In the genomic region with DNA sequence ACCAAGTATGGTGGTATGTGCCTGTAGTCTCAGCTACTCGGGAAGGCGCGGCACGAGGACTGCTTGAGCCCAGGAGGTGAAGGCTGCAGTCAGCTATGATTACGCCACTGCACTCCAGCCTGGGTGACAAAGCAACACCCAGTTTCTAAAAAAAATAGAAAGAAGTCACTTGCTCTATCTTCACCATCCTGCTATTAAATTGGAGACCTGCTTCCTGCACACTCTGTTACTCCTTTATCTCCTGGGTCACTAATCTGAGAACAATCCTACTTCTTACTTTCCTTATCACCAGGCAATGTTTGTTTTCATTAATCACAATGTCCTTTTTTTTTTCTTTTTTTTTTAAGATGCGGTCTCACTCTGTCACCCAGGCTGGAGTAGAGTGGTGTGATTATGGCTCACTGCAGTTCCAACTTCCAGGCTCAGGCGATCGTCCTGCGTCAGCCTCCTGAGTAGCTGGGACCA, we compare ENCODE assay signal across 1 cellular context.
TF ChIP-seq lines count a peak whose summit lies in the region.

No MANE protein-coding gene starts in this region.

TF ChIP-seq in K562, 482 proteins besides CTCF, POLR2A, EP300 and RAD21 (continued from another document and continues in another):
- TF ChIP-seq FOXA3 (CRISPR knock-in tag; conservative IDR thresholded peaks at IDR 0.05 in 1 of 2, IDR thresholded peaks at IDR 0.05 in 1 of 2) (peak in 1 of 2 experiments; percentile 60; a peak in 1 of 4 replicates), CXXC5 (CRISPR knock-in tag; IDR thresholded peaks at IDR 0.05) (0 out of 2 replicates have a peak, but pooled peaks have one; percentile 0), SNIP1 (IDR thresholded peaks at IDR 0.05; ENCODE audit: low read depth) (no peak), ZKSCAN1 (IDR thresholded peaks at IDR 0.05; ENCODE audit: low read depth, low read length) (no peak), NCOR1 (IDR thresholded peaks at IDR 0.05) (0 out of 2 replicates have a peak, but pooled peaks have one; percentile 9), ZFPM2 (CRISPR knock-in tag; IDR thresholded peaks at IDR 0.05) (no peak), ZNF384 (IDR thresholded peaks at IDR 0.05; ENCODE audit: low read depth, low read length) (peak; percentile 80), ZNF764 (CRISPR knock-in tag; IDR thresholded peaks at IDR 0.05; ENCODE audit: low read depth) (no peak), MTF1 (CRISPR knock-in tag; IDR thresholded peaks at IDR 0.05; ENCODE audit: borderline replicate concordance) (no peak), RBBP5 (IDR thresholded peaks at IDR 0.05; ENCODE audit: borderline replicate concordance, insufficient read depth, low read length, poor library complexity, severe bottlenecking) (no peak), TRIM28 (IDR thresholded peaks at IDR 0.05) (no peak), PML (IDR thresholded peaks at IDR 0.05; ENCODE audit: low read length) (peak; percentile 26; the same call in 1 of the 2 replicates), ZNF695 (CRISPR knock-in tag; IDR thresholded peaks at IDR 0.05) (no peak), ARNT (IDR thresholded peaks at IDR 0.05) (no peak), CTBP1 (IDR thresholded peaks at IDR 0.05; ENCODE audit: borderline replicate concordance) (no peak; the same call in 1 of the 2 replicates), ZNF717 (CRISPR knock-in tag; IDR thresholded peaks at IDR 0.05) (no peak), KDM1A (IDR thresholded peaks at IDR 0.05) (peak; percentile 67 to 68), NELFE (IDR thresholded peaks at IDR 0.05; ENCODE audit: insufficient read depth, insufficient read length) (no peak), ZNF79 (CRISPR knock-in tag; IDR thresholded peaks at IDR 0.05; ENCODE audit: low read depth) (no peak), ELF1 (tag; IDR thresholded peaks at IDR 0.05) (no peak), KAT7 (CRISPR knock-in tag; IDR thresholded peaks at IDR 0.05; ENCODE audit: borderline replicate concordance) (no peak), ARID1B (IDR thresholded peaks at IDR 0.05) (peak; percentile 61; the same call in 1 of the 2 replicates), ETV6 (IDR thresholded peaks at IDR 0.05; ENCODE audit: borderline replicate concordance in 1 of 2, low read depth in 2 of 2, low read length in 1 of 2) (no peak), ETV6 (CRISPR knock-in tag; IDR thresholded peaks at IDR 0.05; ENCODE audit: borderline replicate concordance) (no peak), DDX20 (tag; IDR thresholded peaks at IDR 0.05; ENCODE audit: low read depth) (no peak), ZNF408 (CRISPR knock-in tag; IDR thresholded peaks at IDR 0.05; ENCODE audit: low read depth) (no peak), RCOR1 (IDR thresholded peaks at IDR 0.05; ENCODE audit: borderline replicate concordance in 1 of 2, low read depth in 2 of 2, low read length in 2 of 2) (peak in 1 of 2 experiments; percentile 92; a peak in 1 of 4 replicates), EWSR1 (IDR thresholded peaks at IDR 0.05; ENCODE audit: borderline replicate concordance, low read depth, partially characterized antibody) (no peak), JUNB (CRISPR knock-in tag; conservative IDR thresholded peaks at IDR 0.05) (no peak), MAZ (CRISPR knock-in tag; conservative IDR thresholded peaks at IDR 0.05 in 1 of 2, IDR thresholded peaks at IDR 0.05 in 1 of 2) (no peak), CEBPB (tag; IDR thresholded peaks at IDR 0.05) (peak; percentile 77), LARP7 (IDR thresholded peaks at IDR 0.05) (no peak), BHLHE40 (IDR thresholded peaks at IDR 0.05; ENCODE audit: low read length) (0 out of 2 replicates have a peak, but pooled peaks have one; percentile 47), MEIS2 (IDR thresholded peaks at IDR 0.05; ENCODE audit: partially characterized antibody) (peak; percentile 68), RBM39 (optimal IDR thresholded peaks at IDR 0.05; ENCODE audit: low read depth, low read length) (no peak), ZEB2 (IDR thresholded peaks at IDR 0.05) (no peak), PHB2 (IDR thresholded peaks at IDR 0.05; ENCODE audit: low read depth) (no peak), RFX5 (IDR thresholded peaks at IDR 0.05; ENCODE audit: low read depth, low read length) (no peak), FOSL1 (tag; conservative IDR thresholded peaks at IDR 0.05) (peak; percentile 43; the same call in 1 of the 2 replicates), CBFA2T3 (IDR thresholded peaks at IDR 0.05) (peak; percentile 74), XRCC3 (IDR thresholded peaks at IDR 0.05) (no peak)
- TF ChIP-seq, protein P1, sequence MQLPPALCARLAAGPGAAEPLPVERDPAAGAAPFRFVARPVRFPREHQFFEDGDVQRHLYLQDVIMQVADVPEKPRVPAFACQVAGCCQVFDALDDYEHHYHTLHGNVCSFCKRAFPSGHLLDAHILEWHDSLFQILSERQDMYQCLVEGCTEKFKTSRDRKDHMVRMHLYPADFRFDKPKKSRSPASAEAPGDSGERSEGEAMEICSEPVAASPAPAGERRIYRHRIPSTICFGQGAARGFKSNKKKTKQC (CRISPR knock-in tag; IDR thresholded peaks at IDR 0.05), result no peak
- TF ChIP-seq, protein P2, sequence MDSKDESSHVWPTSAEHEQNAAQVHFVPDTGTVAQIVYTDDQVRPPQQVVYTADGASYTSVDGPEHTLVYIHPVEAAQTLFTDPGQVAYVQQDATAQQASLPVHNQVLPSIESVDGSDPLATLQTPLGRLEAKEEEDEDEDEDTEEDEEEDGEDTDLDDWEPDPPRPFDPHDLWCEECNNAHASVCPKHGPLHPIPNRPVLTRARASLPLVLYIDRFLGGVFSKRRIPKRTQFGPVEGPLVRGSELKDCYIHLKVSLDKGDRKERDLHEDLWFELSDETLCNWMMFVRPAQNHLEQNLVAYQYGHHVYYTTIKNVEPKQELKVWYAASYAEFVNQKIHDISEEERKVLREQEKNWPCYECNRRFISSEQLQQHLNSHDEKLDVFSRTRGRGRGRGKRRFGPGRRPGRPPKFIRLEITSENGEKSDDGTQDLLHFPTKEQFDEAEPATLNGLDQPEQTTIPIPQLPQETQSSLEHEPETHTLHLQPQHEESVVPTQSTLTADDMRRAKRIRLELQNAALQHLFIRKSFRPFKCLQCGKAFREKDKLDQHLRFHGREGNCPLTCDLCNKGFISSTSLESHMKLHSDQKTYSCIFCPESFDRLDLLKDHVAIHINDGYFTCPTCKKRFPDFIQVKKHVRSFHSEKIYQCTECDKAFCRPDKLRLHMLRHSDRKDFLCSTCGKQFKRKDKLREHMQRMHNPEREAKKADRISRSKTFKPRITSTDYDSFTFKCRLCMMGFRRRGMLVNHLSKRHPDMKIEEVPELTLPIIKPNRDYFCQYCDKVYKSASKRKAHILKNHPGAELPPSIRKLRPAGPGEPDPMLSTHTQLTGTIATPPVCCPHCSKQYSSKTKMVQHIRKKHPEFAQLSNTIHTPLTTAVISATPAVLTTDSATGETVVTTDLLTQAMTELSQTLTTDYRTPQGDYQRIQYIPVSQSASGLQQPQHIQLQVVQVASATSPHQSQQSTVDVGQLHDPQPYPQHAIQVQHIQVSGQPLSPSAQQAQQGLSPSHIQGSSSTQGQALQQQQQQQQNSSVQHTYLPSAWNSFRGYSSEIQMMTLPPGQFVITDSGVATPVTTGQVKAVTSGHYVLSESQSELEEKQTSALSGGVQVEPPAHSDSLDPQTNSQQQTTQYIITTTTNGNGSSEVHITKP (IDR thresholded peaks at IDR 0.05; ENCODE audit: partially characterized antibody), result no peak
- TF ChIP-seq, protein P3, sequence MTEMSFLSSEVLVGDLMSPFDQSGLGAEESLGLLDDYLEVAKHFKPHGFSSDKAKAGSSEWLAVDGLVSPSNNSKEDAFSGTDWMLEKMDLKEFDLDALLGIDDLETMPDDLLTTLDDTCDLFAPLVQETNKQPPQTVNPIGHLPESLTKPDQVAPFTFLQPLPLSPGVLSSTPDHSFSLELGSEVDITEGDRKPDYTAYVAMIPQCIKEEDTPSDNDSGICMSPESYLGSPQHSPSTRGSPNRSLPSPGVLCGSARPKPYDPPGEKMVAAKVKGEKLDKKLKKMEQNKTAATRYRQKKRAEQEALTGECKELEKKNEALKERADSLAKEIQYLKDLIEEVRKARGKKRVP (CRISPR knock-in tag; IDR thresholded peaks at IDR 0.05), result no peak
- TF ChIP-seq, protein P4, sequence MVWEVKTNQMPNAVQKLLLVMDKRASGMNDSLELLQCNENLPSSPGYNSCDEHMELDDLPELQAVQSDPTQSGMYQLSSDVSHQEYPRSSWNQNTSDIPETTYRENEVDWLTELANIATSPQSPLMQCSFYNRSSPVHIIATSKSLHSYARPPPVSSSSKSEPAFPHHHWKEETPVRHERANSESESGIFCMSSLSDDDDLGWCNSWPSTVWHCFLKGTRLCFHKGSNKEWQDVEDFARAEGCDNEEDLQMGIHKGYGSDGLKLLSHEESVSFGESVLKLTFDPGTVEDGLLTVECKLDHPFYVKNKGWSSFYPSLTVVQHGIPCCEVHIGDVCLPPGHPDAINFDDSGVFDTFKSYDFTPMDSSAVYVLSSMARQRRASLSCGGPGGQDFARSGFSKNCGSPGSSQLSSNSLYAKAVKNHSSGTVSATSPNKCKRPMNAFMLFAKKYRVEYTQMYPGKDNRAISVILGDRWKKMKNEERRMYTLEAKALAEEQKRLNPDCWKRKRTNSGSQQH (CRISPR knock-in tag; IDR thresholded peaks at IDR 0.05), result no peak
- TF ChIP-seq, protein P5, sequence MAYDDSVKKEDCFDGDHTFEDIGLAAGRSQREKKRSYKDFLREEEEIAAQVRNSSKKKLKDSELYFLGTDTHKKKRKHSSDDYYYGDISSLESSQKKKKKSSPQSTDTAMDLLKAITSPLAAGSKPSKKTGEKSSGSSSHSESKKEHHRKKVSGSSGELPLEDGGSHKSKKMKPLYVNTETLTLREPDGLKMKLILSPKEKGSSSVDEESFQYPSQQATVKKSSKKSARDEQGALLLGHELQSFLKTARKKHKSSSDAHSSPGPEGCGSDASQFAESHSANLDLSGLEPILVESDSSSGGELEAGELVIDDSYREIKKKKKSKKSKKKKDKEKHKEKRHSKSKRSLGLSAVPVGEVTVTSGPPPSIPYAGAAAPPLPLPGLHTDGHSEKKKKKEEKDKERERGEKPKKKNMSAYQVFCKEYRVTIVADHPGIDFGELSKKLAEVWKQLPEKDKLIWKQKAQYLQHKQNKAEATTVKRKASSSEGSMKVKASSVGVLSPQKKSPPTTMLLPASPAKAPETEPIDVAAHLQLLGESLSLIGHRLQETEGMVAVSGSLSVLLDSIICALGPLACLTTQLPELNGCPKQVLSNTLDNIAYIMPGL (CRISPR knock-in tag; IDR thresholded peaks at IDR 0.05), result no peak
- TF ChIP-seq, protein P6, sequence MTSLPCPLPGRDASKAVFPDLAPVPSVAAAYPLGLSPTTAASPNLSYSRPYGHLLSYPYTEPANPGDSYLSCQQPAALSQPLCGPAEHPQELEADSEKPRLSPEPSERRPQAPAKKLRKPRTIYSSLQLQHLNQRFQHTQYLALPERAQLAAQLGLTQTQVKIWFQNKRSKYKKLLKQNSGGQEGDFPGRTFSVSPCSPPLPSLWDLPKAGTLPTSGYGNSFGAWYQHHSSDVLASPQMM (CRISPR knock-in tag; IDR thresholded peaks at IDR 0.05), result no peak
- TF ChIP-seq, protein P7, sequence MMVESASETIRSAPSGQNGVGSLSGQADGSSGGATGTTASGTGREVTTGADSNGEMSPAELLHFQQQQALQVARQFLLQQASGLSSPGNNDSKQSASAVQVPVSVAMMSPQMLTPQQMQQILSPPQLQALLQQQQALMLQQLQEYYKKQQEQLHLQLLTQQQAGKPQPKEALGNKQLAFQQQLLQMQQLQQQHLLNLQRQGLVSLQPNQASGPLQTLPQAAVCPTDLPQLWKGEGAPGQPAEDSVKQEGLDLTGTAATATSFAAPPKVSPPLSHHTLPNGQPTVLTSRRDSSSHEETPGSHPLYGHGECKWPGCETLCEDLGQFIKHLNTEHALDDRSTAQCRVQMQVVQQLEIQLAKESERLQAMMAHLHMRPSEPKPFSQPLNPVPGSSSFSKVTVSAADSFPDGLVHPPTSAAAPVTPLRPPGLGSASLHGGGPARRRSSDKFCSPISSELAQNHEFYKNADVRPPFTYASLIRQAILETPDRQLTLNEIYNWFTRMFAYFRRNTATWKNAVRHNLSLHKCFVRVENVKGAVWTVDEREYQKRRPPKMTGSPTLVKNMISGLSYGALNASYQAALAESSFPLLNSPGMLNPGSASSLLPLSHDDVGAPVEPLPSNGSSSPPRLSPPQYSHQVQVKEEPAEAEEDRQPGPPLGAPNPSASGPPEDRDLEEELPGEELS (CRISPR knock-in tag; IDR thresholded peaks at IDR 0.05; ENCODE audit: borderline replicate concordance), result no peak
- TF ChIP-seq, protein P8, sequence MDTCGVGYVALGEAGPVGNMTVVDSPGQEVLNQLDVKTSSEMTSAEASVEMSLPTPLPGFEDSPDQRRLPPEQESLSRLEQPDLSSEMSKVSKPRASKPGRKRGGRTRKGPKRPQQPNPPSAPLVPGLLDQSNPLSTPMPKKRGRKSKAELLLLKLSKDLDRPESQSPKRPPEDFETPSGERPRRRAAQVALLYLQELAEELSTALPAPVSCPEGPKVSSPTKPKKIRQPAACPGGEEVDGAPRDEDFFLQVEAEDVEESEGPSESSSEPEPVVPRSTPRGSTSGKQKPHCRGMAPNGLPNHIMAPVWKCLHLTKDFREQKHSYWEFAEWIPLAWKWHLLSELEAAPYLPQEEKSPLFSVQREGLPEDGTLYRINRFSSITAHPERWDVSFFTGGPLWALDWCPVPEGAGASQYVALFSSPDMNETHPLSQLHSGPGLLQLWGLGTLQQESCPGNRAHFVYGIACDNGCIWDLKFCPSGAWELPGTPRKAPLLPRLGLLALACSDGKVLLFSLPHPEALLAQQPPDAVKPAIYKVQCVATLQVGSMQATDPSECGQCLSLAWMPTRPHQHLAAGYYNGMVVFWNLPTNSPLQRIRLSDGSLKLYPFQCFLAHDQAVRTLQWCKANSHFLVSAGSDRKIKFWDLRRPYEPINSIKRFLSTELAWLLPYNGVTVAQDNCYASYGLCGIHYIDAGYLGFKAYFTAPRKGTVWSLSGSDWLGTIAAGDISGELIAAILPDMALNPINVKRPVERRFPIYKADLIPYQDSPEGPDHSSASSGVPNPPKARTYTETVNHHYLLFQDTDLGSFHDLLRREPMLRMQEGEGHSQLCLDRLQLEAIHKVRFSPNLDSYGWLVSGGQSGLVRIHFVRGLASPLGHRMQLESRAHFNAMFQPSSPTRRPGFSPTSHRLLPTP (IDR thresholded peaks at IDR 0.05; ENCODE audit: borderline replicate concordance, extremely low read depth, insufficient read length), result no peak
